1 cellular context compared by ENCODE assay signal in genomic region chr3:46812237-46812791, GRCh38.
TF ChIP-seq lines count a peak whose summit lies in the region.

No MANE protein-coding gene starts in this region.

TF ChIP-seq in K562, 482 proteins besides CTCF, POLR2A, EP300 and RAD21 (continued from another document and continues in another):
- TF ChIP-seq MGA (IDR thresholded peaks at IDR 0.05) (peak; percentile 96), TFAP4 (CRISPR knock-in tag; IDR thresholded peaks at IDR 0.05; ENCODE audit: borderline replicate concordance) (peak; percentile 38; the same call in 1 of the 2 replicates), L3MBTL2 (IDR thresholded peaks at IDR 0.05) (peak; percentile 96), E2F6 (IDR thresholded peaks at IDR 0.05; ENCODE audit: borderline replicate concordance in 1 of 2, extremely low read depth in 1 of 2, insufficient read depth in 1 of 2, insufficient read length in 1 of 2, low read depth in 1 of 2, low read length in 1 of 2, poor library complexity in 1 of 2, severe bottlenecking in 1 of 2) (peak; percentile 98 to 99), FOXP1 (CRISPR knock-in tag; IDR thresholded peaks at IDR 0.05) (peak; percentile 37; the same call in 1 of the 2 replicates), ZNF609 (CRISPR knock-in tag; IDR thresholded peaks at IDR 0.05; ENCODE audit: borderline replicate concordance) (no peak), FOSL1 (tag; conservative IDR thresholded peaks at IDR 0.05) (peak; percentile 60), ZNF778 (CRISPR knock-in tag; IDR thresholded peaks at IDR 0.05) (no peak), TEAD1 (CRISPR knock-in tag; IDR thresholded peaks at IDR 0.05) (peak in 1 of 2 experiments; percentile 35; a peak in 1 of 4 replicates), CXXC5 (CRISPR knock-in tag; IDR thresholded peaks at IDR 0.05) (peak; percentile 45), YY1 (IDR thresholded peaks at IDR 0.05; ENCODE audit: borderline replicate concordance in 1 of 3, control insufficient read depth in 1 of 3, extremely low read depth in 1 of 3, insufficient read depth in 3 of 3, insufficient read length in 1 of 3, insufficient replicate concordance in 2 of 3, low read depth in 1 of 3, low read length in 2 of 3) (peak in 2 of 3 experiments; percentile 34 to 76), ZNF717 (CRISPR knock-in tag; IDR thresholded peaks at IDR 0.05) (no peak), USF2 (CRISPR knock-in tag; IDR thresholded peaks at IDR 0.05) (0 out of 2 replicates have a peak, but pooled peaks have one; percentile 1), ZNF764 (CRISPR knock-in tag; IDR thresholded peaks at IDR 0.05; ENCODE audit: low read depth) (no peak), ZBTB33 (CRISPR knock-in tag; IDR thresholded peaks at IDR 0.05) (peak; percentile 32; the same call in 1 of the 2 replicates), ATF1 (CRISPR knock-in tag; IDR thresholded peaks at IDR 0.05) (no peak), ATF1 (tag; IDR thresholded peaks at IDR 0.05) (peak; percentile 35; the same call in 1 of the 2 replicates), ZNF12 (CRISPR knock-in tag; IDR thresholded peaks at IDR 0.05) (0 out of 2 replicates have a peak, but pooled peaks have one; percentile 23), SNAPC5 (CRISPR knock-in tag; IDR thresholded peaks at IDR 0.05) (no peak), MBD2 (IDR thresholded peaks at IDR 0.05; ENCODE audit: borderline replicate concordance, low read depth) (0 out of 2 replicates have a peak, but pooled peaks have one; percentile 10)
